ENCODE assay signal across 9 cellular contexts in the genomic region with DNA sequence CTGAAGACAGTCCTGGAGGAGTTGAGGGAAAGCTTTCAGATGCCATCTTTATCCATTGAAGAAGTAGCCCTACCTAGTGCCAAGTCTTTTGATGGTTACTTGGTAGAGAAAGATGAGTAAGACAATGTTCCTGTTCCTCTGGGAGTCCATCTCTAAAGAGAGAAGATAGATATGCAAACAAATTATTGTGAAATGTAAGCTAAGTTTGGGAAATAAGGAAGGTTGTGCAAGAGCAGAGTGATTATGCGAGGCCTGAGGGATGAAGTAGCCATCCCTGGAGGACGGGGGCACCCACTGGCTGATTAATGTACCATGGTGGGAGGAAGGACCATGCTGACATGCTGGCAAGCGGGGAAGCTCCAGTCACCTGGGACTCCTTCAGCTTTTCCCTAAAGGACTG. TPM values are rescaled to one million over a fixed set of nuclear protein-coding genes. Genes with fewer than 3 reads are reported as not detected.
DNase-seq lines count a peak whose midpoint lies in the region; ATAC-seq and TF ChIP-seq lines count a peak whose summit lies in the region.
"Had no signal": no experiment of that assay in that cellular context is flagged by ENCODE, and none has a peak within 500 bp of the region (broad histone marks: within the 10 kb centered on the region; RNA-seq: fewer than 3 reads in every experiment).

No MANE protein-coding gene starts in this region.

- no peak for TF ChIP-seq CTCF in hepatocyte (IDR thresholded peaks at IDR 0.05; ENCODE audit: poor library complexity)

- 79% methylated on average over 3 of the region's 3 CpGs for WGBS in hepatocyte (ENCODE audit: low lambda C conversion rate, missing lambda C conversion rate)

- H3K79me2 ChIP-seq in hepatocyte = peaks cover 5% of the 10 kb centered on the region

- no peak for ATAC-seq in GM18502 (IDR thresholded peaks at IDR 0.05; ENCODE audit: poor library complexity, unreplicated experiment)
- ATAC-seq in HG03460 (IDR thresholded peaks at IDR 0.05; ENCODE audit: unreplicated experiment) = no peak
- ATAC-seq: Panc1 had no signal

- no peak overlapping the region for H3K9ac ChIP-seq in HUES48 (ENCODE audit: low read depth, low read length)

- peak overlapping the region; percentile 66 for H3K4me2 ChIP-seq in hepatocyte

- H3K27me3 ChIP-seq in HUES48 (ENCODE audit: control insufficient read depth, insufficient read depth, low read length) (no peaks in the 10 kb centered on the region), hepatocyte (no peaks in the 10 kb centered on the region)

- H2AFZ ChIP-seq in hepatocyte = no peak overlapping the region

- H3K4me3 ChIP-seq in HUES48 (ENCODE audit: low read depth, low read length) (no peak overlapping the region), hepatocyte (no peak overlapping the region)

- H3K4me1 ChIP-seq in HUES48 (ENCODE audit: control insufficient read depth, insufficient read depth, low read length) (peaks cover 50% of the 10 kb centered on the region), hepatocyte (ENCODE audit: insufficient read depth) (peaks cover 9% of the 10 kb centered on the region)

- H4K20me1 ChIP-seq in hepatocyte (ENCODE audit: insufficient read depth, poor library complexity, severe bottlenecking) = no peaks in the 10 kb centered on the region

- H3K9me3 ChIP-seq in HUES48 (ENCODE audit: control insufficient read depth, insufficient read depth, low read length) = no peaks in the 10 kb centered on the region; the same call in 1 of the 2 replicates
- H3K9me3 ChIP-seq in hepatocyte (ENCODE audit: low read depth) = no peaks in the 10 kb centered on the region

- no peaks in the 10 kb centered on the region for H3K36me3 ChIP-seq in HUES48 (ENCODE audit: control insufficient read depth, insufficient read depth, low read length)
- no peaks in the 10 kb centered on the region for H3K36me3 ChIP-seq in hepatocyte (replicated peaks; ENCODE audit: insufficient read depth, low read depth)

- no peaks in the 10 kb centered on the region for H3K9me2 ChIP-seq in hepatocyte (replicated peaks; ENCODE audit: insufficient read depth)

- peak; percentile 29 for DNase-seq in astrocyte of the hippocampus (ENCODE audit: low read depth, low spot score)
- DNase-seq in hepatocyte (ENCODE audit: low spot score) = no peak
- peak in 2 of 49 donors; percentile 5 to 10 for DNase-seq in substantia nigra (lab: John Stamatoyannopoulos, UW)
- DNase-seq in activated CD8-positive, alpha-beta memory T cell treated with anti-CD3 and anti-CD28 coated beads, Interleukin-2, amount 50 U/mL, for 4 hours = no peak
- DNase-seq in activated CD4-positive, alpha-beta T cell treated with anti-CD3 and anti-CD28 coated beads, Interleukin-2, amount 50 U/mL, for 1 hour = no peak

- peak overlapping the region; percentile 91 for H3K27ac ChIP-seq in HUES48 (ENCODE audit: low read depth, low read length)
- peak overlapping the region; percentile 72 for H3K27ac ChIP-seq in hepatocyte
- H3K27ac ChIP-seq in substantia nigra (ENCODE audit: low read depth, low read length, poor library complexity, severe bottlenecking) = peak overlapping the region; percentile 22

RNA-seq across cellular contexts. Expression of a gene that starts 1.0 kb away (rescaled TPM):
- total RNA-seq in hepatocyte = 34.0 and 42.8 TPM in 2 replicates
- polyA plus RNA-seq in hepatocyte = 18.3 and 19.1 TPM in 2 replicates

Comparison
In these comparisons a context has a peak if more than half of its experiments do, and no peak if none do; other contexts are left out.
1. H3K27ac ChIP-seq: peak in every context shown above with its lines; median percentile 91 in HUES48; 72 in hepatocyte; 22 in substantia nigra.